ENCODE assay signal across 14 cellular contexts in the genomic region with DNA sequence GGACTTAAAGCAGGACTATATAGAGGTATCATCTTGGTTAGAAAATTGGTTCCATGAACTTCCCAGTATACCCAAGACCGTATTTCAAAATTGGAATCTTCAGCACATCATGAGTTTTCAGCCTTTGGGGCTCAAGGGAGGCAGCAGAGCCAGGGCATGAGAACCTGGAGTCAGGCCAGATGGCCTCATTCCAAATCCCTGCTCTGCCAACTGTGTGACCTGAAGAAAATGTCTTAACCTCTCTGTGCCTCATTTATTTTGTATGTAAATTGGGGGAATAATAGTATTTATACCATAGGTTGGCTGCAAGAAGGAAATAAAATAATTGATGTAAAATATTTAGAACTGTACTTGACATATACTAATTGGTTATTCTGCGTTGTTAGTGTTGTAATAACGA.
"Had no signal": no experiment of that assay in that cellular context is flagged by ENCODE, and none has a peak within 500 bp of the region (broad histone marks: within the 10 kb centered on the region; RNA-seq: fewer than 3 reads in every experiment).

No MANE protein-coding gene starts in this region.

- DNase-seq: IMR-90, KBM-7, MV-4-11, NCI-H1048, NCI-H1436, NCI-H187, NCI-H2029, NCI-H2081 treated with DMSO at 0.1 percent for 48 hours, NCI-H226, NCI-H510A, NCI-H524 treated with DMSO at 0.1 percent for 48 hours, NCI-H82, T-helper 1 cell, T-helper 2 cell had no signal
